ENCODE assay signal across 8 cellular contexts in genomic region chr15:52379395-52380111, GRCh38.
DNase-seq lines count a peak whose midpoint lies in the region; ATAC-seq, FAIRE-seq and TF ChIP-seq lines count a peak whose summit lies in the region.

No MANE protein-coding gene starts in this region.

- BruUV-seq in PC-3 (replicated peaks; lab: Mats Ljungman, UMichigan), result no TSS peak

- no peaks in the 10 kb centered on the region for H3K79me2 ChIP-seq in PC-3 (ENCODE audit: low read length)

- peak overlapping the region; percentile 24 for H3K4me3 Mint-ChIP-seq in memory B cell

- H3K4ac ChIP-seq in neuronal stem cell (ENCODE audit: low read length), result no peak overlapping the region

- H3K27me3 ChIP-seq in PC-3 (ENCODE audit: low read length) (no peaks in the 10 kb centered on the region), neuronal stem cell (ENCODE audit: control insufficient read depth in 3 of 3, insufficient read depth in 3 of 3, low read depth in 1 of 3, low read length in 3 of 3) (no peaks in the 10 kb centered on the region)

- H3K9ac ChIP-seq in PC-3 (ENCODE audit: low read length) (no peak overlapping the region), neuronal stem cell (ENCODE audit: low read depth, low read length, poor library complexity) (no peak overlapping the region)

- POLR2A ChIA-PET in PC-3 (lab: Charles Lee; ENCODE audit: unreplicated experiment), result no interaction called here

- no peaks in the 10 kb centered on the region for H3K9me3 Mint-ChIP-seq in memory B cell

- H2BK5ac ChIP-seq in neuronal stem cell (ENCODE audit: low read length), result no peak overlapping the region

- H3K36me3 ChIP-seq in PC-3 (ENCODE audit: low read depth, low read length) (peaks cover 6% of the 10 kb centered on the region), neuronal stem cell (replicated peaks in 1 of 2; ENCODE audit: control insufficient read depth in 2 of 2, insufficient read depth in 2 of 2, low read length in 2 of 2) (peaks cover 4 to 89% of the 10 kb centered on the region in 2 donors)

- H3K36me3 Mint-ChIP-seq in memory B cell, result peaks cover 36% of the 10 kb centered on the region

- H2BK120ac ChIP-seq in neuronal stem cell (ENCODE audit: low read depth, low read length), result no peak overlapping the region

- H3K14ac ChIP-seq in neuronal stem cell (ENCODE audit: low read length), result no peak overlapping the region

- H2AK5ac ChIP-seq in neuronal stem cell (ENCODE audit: low read depth, low read length), result no peak overlapping the region

- no CpG with 5 or more reads among the region's 14 CpGs for WGBS in neuronal stem cell (ENCODE audit: extremely low coverage in 2 of 2, insufficient read length in 2 of 2, insufficient replicate concordance in 1 of 2), 2 donors

- no peak overlapping the region for H3K27ac ChIP-seq in PC-3 (ENCODE audit: low read length)
- H3K27ac ChIP-seq in neuronal stem cell (replicated peaks; ENCODE audit: low read length), result no peak overlapping the region

- no peak overlapping the region for H3K4me3 ChIP-seq in PC-3 (ENCODE audit: low read length)
- H3K4me3 ChIP-seq in neuronal stem cell (ENCODE audit: low read length in 2 of 2), result no peak overlapping the region

- H4K91ac ChIP-seq in neuronal stem cell (ENCODE audit: low read depth, low read length, poor library complexity), result no peak overlapping the region

- no peak overlapping the region for H2AFZ ChIP-seq in PC-3 (ENCODE audit: low read length)
- no peak overlapping the region for H2AFZ ChIP-seq in neuronal stem cell (ENCODE audit: low read length)

- peak; percentile 49 for ATAC-seq in GM18858 (IDR thresholded peaks at IDR 0.05; ENCODE audit: unreplicated experiment)
- ATAC-seq in GM21367 (IDR thresholded peaks at IDR 0.05; ENCODE audit: unreplicated experiment), result peak; percentile 46
- ATAC-seq in HG03159 (IDR thresholded peaks at IDR 0.05; ENCODE audit: unreplicated experiment), result peak; percentile 70
- ATAC-seq in memory B cell (ENCODE audit: low read depth), result peak; percentile 84
- ATAC-seq in PC-3, result no peak

- H3F3A ChIP-seq in PC-3 (ENCODE audit: low read length, unreplicated experiment), result no peaks in the 10 kb centered on the region

- no peaks in the 10 kb centered on the region for H3K9me2 ChIP-seq in PC-3 (replicated peaks; ENCODE audit: low read length)

- FAIRE-seq in frontal cortex (lab: Jason Lieb, UNC), result no peak

- no peak overlapping the region for H3K23ac ChIP-seq in neuronal stem cell (ENCODE audit: low read depth, low read length, poor library complexity)

- H2BK15ac ChIP-seq in neuronal stem cell (ENCODE audit: low read length), result no peak overlapping the region

- H3K9me3 ChIP-seq in PC-3 (ENCODE audit: low read length) (no peaks in the 10 kb centered on the region), neuronal stem cell (replicated peaks in 1 of 2; ENCODE audit: control insufficient read depth in 2 of 2, insufficient read depth in 1 of 2, low read depth in 1 of 2, low read length in 2 of 2) (peaks cover under 1 to 8% of the 10 kb centered on the region in 2 donors)

- TF ChIP-seq CTCF in PC-3 (conservative IDR thresholded peaks at IDR 0.05; ENCODE audit: low read depth, low read length), result no peak

- intact Hi-C loops in PC-3 (cut with micrococcal nuclease), result no loop called here

- H4K8ac ChIP-seq in neuronal stem cell (ENCODE audit: low read depth, low read length), result no peak overlapping the region

- H3K27ac Mint-ChIP-seq in memory B cell, result peak overlapping the region; percentile 48

- no peaks in the 10 kb centered on the region for H3K27me3 Mint-ChIP-seq in memory B cell

- no peak overlapping the region for H2BK12ac ChIP-seq in neuronal stem cell (ENCODE audit: low read length)

- H3K4me1 ChIP-seq in PC-3 (ENCODE audit: insufficient read depth, low read length) (peaks cover 11% of the 10 kb centered on the region), neuronal stem cell (ENCODE audit: control insufficient read depth in 2 of 2, insufficient read depth in 1 of 2, low read depth in 1 of 2, low read length in 2 of 2) (no peaks in the 10 kb centered on the region)

- CTCF ChIA-PET in PC-3 (lab: Charles Lee), result no interaction called here

- H4K20me1 ChIP-seq in PC-3 (ENCODE audit: low read length), result no peaks in the 10 kb centered on the region

- H3K4me2 ChIP-seq in PC-3 (ENCODE audit: low read length) (no peak overlapping the region), neuronal stem cell (ENCODE audit: insufficient read depth, low read length, poor library complexity, severe bottlenecking) (no peak overlapping the region)

- no peaks in the 10 kb centered on the region for H3K79me1 ChIP-seq in neuronal stem cell (ENCODE audit: low read depth, low read length)

- no peak overlapping the region for H3K18ac ChIP-seq in neuronal stem cell (ENCODE audit: low read length)

- DNase-seq in memory B cell (ENCODE audit: low spot score in 2 of 2), result no peak
- DNase-seq in PC-3, result no peak
- DNase-seq in neuronal stem cell (ENCODE audit: low spot score), result no peak
- no peak for DNase-seq in frontal cortex (ENCODE audit: low spot score in 2 of 2)
- no peak for DNase-seq in NCI-H524 (lab: John Stamatoyannopoulos, UW)

- H3K4me1 Mint-ChIP-seq in memory B cell, result peaks cover 18% of the 10 kb centered on the region
